ENCODE assay signal across 7 cellular contexts in genomic region chr9:4984171-4984570, GRCh38. TPM values are rescaled to one million over a fixed set of nuclear protein-coding genes. Genes with fewer than 3 reads are reported as not detected.
A peak's percentile ranks its signal among the peaks of the same experiment; 100 is the strongest.
DNase-seq lines count a peak whose midpoint lies in the region; ATAC-seq, FAIRE-seq and TF ChIP-seq lines count a peak whose summit lies in the region.

No MANE protein-coding gene starts in this region.

- TF ChIP-seq CTCF in Panc1 (IDR thresholded peaks at IDR 0.05): no peak
- TF ChIP-seq CTCF in endothelial cell of umbilical vein (IDR thresholded peaks at IDR 0.05; ENCODE audit: extremely low read depth in 1 of 2, insufficient read depth in 1 of 2, low read depth in 1 of 2, low read length in 2 of 2): no peak

- intact Hi-C loops in Panc1 (cut with micrococcal nuclease; ENCODE audit: unreplicated experiment): loop anchor here (2.0 kb wide), 1 partner anchor 55 kb away; no protein-coding TSS in a partner anchor
- intact Hi-C loops in endothelial cell of umbilical vein (cut with micrococcal nuclease): loop anchor here (1.0 to 2.0 kb wide), 2 partner anchors 83 to 459 kb away; no protein-coding TSS in a partner anchor

- dilution Hi-C loops in endothelial cell of umbilical vein (cut with MboI; ENCODE audit: extremely low pct_ligation_motif_present, low sequenced_read_pairs): no loop called here

- no peaks in the 10 kb centered on the region for H4K20me1 ChIP-seq in endothelial cell of umbilical vein (replicated peaks; ENCODE audit: control insufficient read depth, extremely low read depth, insufficient read depth, low read length)

- BruUV-seq in Panc1 (replicated peaks; lab: Mats Ljungman, UMichigan) (no TSS peak), endothelial cell of umbilical vein (replicated peaks; lab: Mats Ljungman, UMichigan) (TSS peak; percentile 69)

- H3K27ac ChIP-seq in Panc1 (ENCODE audit: low read length) (peak overlapping the region; percentile 61; the same call in 1 of the 2 replicates), endothelial cell of umbilical vein (ENCODE audit: insufficient read depth, low read depth, low read length) (peak overlapping the region; percentile 90)

- TF ChIP-seq POLR2A in endothelial cell of umbilical vein (IDR thresholded peaks at IDR 0.05; ENCODE audit: low read depth, low read length): no peak

- no peak for DNase-seq in Panc1 (ENCODE audit: low read depth, low spot score)
- DNase-seq in endothelial cell of umbilical vein (ENCODE audit: low read depth, low spot score): no peak
- no peak for DNase-seq in natural killer cell treated with Interleukin-12 subunit alpha and Interleukin-12 subunit beta and Interleukin-15 and Interleukin-18, amount 100 ng/mL, for 72 hours (ENCODE audit: low spot score)
- no peak for DNase-seq in A172 (ENCODE audit: low spot score)

- no peaks in the 10 kb centered on the region for H3K9me1 ChIP-seq in endothelial cell of umbilical vein (replicated peaks; ENCODE audit: control insufficient read depth, extremely low read depth, insufficient read depth, low read length)

- H3K4me2 ChIP-seq in endothelial cell of umbilical vein (ENCODE audit: insufficient read depth, low read length): peak overlapping the region; percentile 99

- H3K4me3 ChIP-seq in Panc1 (ENCODE audit: low read depth in 2 of 2, low read length in 2 of 2): peak overlapping the region; percentile 57 to 60
- peak overlapping the region; percentile 41 to 86 (median 63) for H3K4me3 ChIP-seq in endothelial cell of umbilical vein (replicated peaks in 1 of 3; ENCODE audit: insufficient read depth in 1 of 3, low read depth in 1 of 3, low read length in 3 of 3)

- H3K27me3 ChIP-seq in Panc1 (ENCODE audit: control insufficient read depth, insufficient read depth, low read length) (no peaks in the 10 kb centered on the region), endothelial cell of umbilical vein (ENCODE audit: control insufficient read depth in 2 of 2, insufficient read depth in 2 of 2, low read length in 2 of 2) (no peaks in the 10 kb centered on the region)

- CTCF ChIA-PET in Panc1 (lab: Charles Lee) (no interaction called here), endothelial cell of umbilical vein (lab: Charles Lee) (interaction anchor here (0.9 to 6.7 kb wide), 7 partner anchors 46 to 616 kb away, joined by 3 to 215 read pairs (median 10); no protein-coding TSS in a partner anchor)

- H3K79me2 ChIP-seq in endothelial cell of umbilical vein (ENCODE audit: control insufficient read depth, insufficient read depth, low read length): peaks cover 26% of the 10 kb centered on the region

- peak overlapping the region; percentile 86 for H3K4me3 Mint-ChIP-seq in natural killer cell treated with Interleukin-12 subunit alpha and Interleukin-12 subunit beta and Interleukin-15 and Interleukin-18, amount 100 ng/mL, for 72 hours

- no peaks in the 10 kb centered on the region for H3K9me3 ChIP-seq in Panc1 (ENCODE audit: control insufficient read depth, insufficient read depth, low read depth, low read length)
- H3K9me3 ChIP-seq in endothelial cell of umbilical vein (replicated peaks; ENCODE audit: control insufficient read depth, insufficient read depth, low read length): no peaks in the 10 kb centered on the region

- peak overlapping the region; percentile 93 for H2AFZ ChIP-seq in endothelial cell of umbilical vein (ENCODE audit: low read depth, low read length)

- no peak for FAIRE-seq in endothelial cell of umbilical vein (lab: Jason Lieb, UNC)

- H3K4me1 Mint-ChIP-seq in natural killer cell treated with Interleukin-12 subunit alpha and Interleukin-12 subunit beta and Interleukin-15 and Interleukin-18, amount 100 ng/mL, for 72 hours (ENCODE audit: low read depth in 2 of 2): peaks cover 50 to 61% of the 10 kb centered on the region in 2 donors

- ATAC-seq in GM18867 (IDR thresholded peaks at IDR 0.05; ENCODE audit: unreplicated experiment) (peak; percentile 0), HG02623 (IDR thresholded peaks at IDR 0.05; ENCODE audit: unreplicated experiment) (peak; percentile 7), Panc1 (peak; percentile 42), HG02852 (IDR thresholded peaks at IDR 0.05; ENCODE audit: unreplicated experiment) (no peak)
- peak in 1 of 2 donors; percentile 0 for ATAC-seq in natural killer cell treated with Interleukin-12 subunit alpha and Interleukin-12 subunit beta and Interleukin-15 and Interleukin-18, amount 100 ng/mL, for 72 hours

- no peaks in the 10 kb centered on the region for H3K27me3 Mint-ChIP-seq in natural killer cell treated with Interleukin-12 subunit alpha and Interleukin-12 subunit beta and Interleukin-15 and Interleukin-18, amount 100 ng/mL, for 72 hours

- H3K27ac Mint-ChIP-seq in natural killer cell treated with Interleukin-12 subunit alpha and Interleukin-12 subunit beta and Interleukin-15 and Interleukin-18, amount 100 ng/mL, for 72 hours: peak overlapping the region; percentile 85 to 91

- in situ Hi-C loops in Panc1 (cut with HindIII; ENCODE audit: low pct_unique_long_range_greater_than_20kb, low sequenced_read_pairs): no loop called here

- POLR2A ChIA-PET in Panc1 (lab: Charles Lee) (no interaction called here), endothelial cell of umbilical vein (lab: Charles Lee) (interaction anchor here (0.6 to 1.2 kb wide), 3 partner anchors 221 to 546 kb away, joined by 3 to 5 read pairs (median 5); partner anchors contain the start of gene CD274)

- no peaks in the 10 kb centered on the region; the same call in 1 of the 2 replicates for H3K36me3 ChIP-seq in Panc1 (ENCODE audit: control insufficient read depth, insufficient read depth, low read length)
- H3K36me3 ChIP-seq in endothelial cell of umbilical vein (ENCODE audit: control insufficient read depth in 2 of 2, extremely low read depth in 1 of 2, insufficient read depth in 2 of 2, low read length in 2 of 2): no peaks in the 10 kb centered on the region

- H3K9me3 Mint-ChIP-seq in natural killer cell treated with Interleukin-12 subunit alpha and Interleukin-12 subunit beta and Interleukin-15 and Interleukin-18, amount 100 ng/mL, for 72 hours: no peaks in the 10 kb centered on the region

- H3K36me3 Mint-ChIP-seq in natural killer cell treated with Interleukin-12 subunit alpha and Interleukin-12 subunit beta and Interleukin-15 and Interleukin-18, amount 100 ng/mL, for 72 hours: peaks cover 5% of the 10 kb centered on the region

- H3K4me1 ChIP-seq in Panc1 (ENCODE audit: control insufficient read depth, insufficient read depth, low read length) (peaks cover 3% of the 10 kb centered on the region; the same call in 1 of the 2 replicates), endothelial cell of umbilical vein (ENCODE audit: control insufficient read depth, extremely low read depth, insufficient read depth, low read length) (peaks cover 36% of the 10 kb centered on the region)

- H3K9ac ChIP-seq in endothelial cell of umbilical vein (replicated peaks; ENCODE audit: extremely low read depth, insufficient read depth, low read length): peak overlapping the region; percentile 86

TF ChIP-seq in endothelial cell of umbilical vein, 7 proteins besides CTCF, POLR2A, EP300 and RAD21:
- TF ChIP-seq FOS (IDR thresholded peaks at IDR 0.05; ENCODE audit: borderline replicate concordance, insufficient read depth, low read length) (no peak), POLR2AphosphoS5 (IDR thresholded peaks at IDR 0.05; ENCODE audit: insufficient read depth, low read depth, low read length) (no peak), MAX (IDR thresholded peaks at IDR 0.05; ENCODE audit: insufficient read depth, insufficient read length) (no peak), JUN (IDR thresholded peaks at IDR 0.05; ENCODE audit: borderline replicate concordance, insufficient read depth, insufficient read length, low read depth) (no peak), GATA2 (IDR thresholded peaks at IDR 0.05; ENCODE audit: insufficient read depth, insufficient read length, low read depth, low read length) (no peak), MYC (IDR thresholded peaks at IDR 0.05; ENCODE audit: low read depth, low read length) (no peak), EZH2 (IDR thresholded peaks at IDR 0.05; ENCODE audit: borderline replicate concordance, low read depth, low read length, severe bottlenecking) (no peak)

RNA-seq across cellular contexts. Expression of gene JAK2, which starts 0.9 kb away (rescaled TPM):
- 2.3 TPM for total RNA-seq in Panc1 (2021; ENCODE audit: unreplicated experiment)
- polyA plus RNA-seq in Panc1 (2012; ENCODE audit: insufficient read length): 0.56 TPM
- total RNA-seq in endothelial cell of umbilical vein: 9.7 and 10.3 TPM in 2 replicates
- polyA plus RNA-seq in endothelial cell of umbilical vein: 1.6 and 2.1 TPM in 2 replicates
- polyA plus RNA-seq in endothelial cell of umbilical vein (2011; cell fraction: cytosol; rRNA removed): 2.1 and 2.7 TPM in 2 replicates
- polyA plus RNA-seq in endothelial cell of umbilical vein (2011; cell fraction: nucleus; rRNA removed): 6.6 and 7.7 TPM in 2 replicates
- 5.3 and 6.2 TPM in 2 replicates for polyA plus RNA-seq in endothelial cell of umbilical vein (2012)
- polyA minus RNA-seq in endothelial cell of umbilical vein: 9.5 and 11.0 TPM in 2 replicates
- polyA minus RNA-seq in endothelial cell of umbilical vein (2011; cell fraction: cytosol; rRNA and poly(A)+ RNA removed): 4.8 TPM
- 24.3 and 35.7 TPM in 2 replicates for polyA minus RNA-seq in endothelial cell of umbilical vein (2011; cell fraction: nucleus; rRNA and poly(A)+ RNA removed)
- total RNA-seq in natural killer cell treated with Interleukin-12 subunit alpha and Interleukin-12 subunit beta and Interleukin-15 and Interleukin-18, amount 100 ng/mL, for 72 hours: 10 to 100 TPM; 34.6 to 35.9 TPM
- 5.0 and 10.8 TPM in 2 replicates for total RNA-seq in A172 (2014; rRNA removed; shearing (Covaris generic))
